ENCODE assay signal across 8 cellular contexts in genomic region chr15:31216210-31216911, GRCh38.
DNase-seq lines count a peak whose midpoint lies in the region; ATAC-seq lines count a peak whose summit lies in the region.

No MANE protein-coding gene starts in this region.

- ATAC-seq in GM19035 (IDR thresholded peaks at IDR 0.05; ENCODE audit: unreplicated experiment) (peak; percentile 34), HG03175 (IDR thresholded peaks at IDR 0.05; ENCODE audit: unreplicated experiment) (peak; percentile 32)

- no peaks in the 10 kb centered on the region for H3K36me3 ChIP-seq in BLaER1 treated with 17β-estradiol and CSF1 and Interleukin-3, amounts not matched to agents 10 nM and 100 nM
- H3K36me3 ChIP-seq in NT2/D1 (ENCODE audit: insufficient read depth, insufficient read length, low read length) = no peaks in the 10 kb centered on the region

- peak overlapping the region; percentile 95 to 100 (median 98) for H3K9ac ChIP-seq in BLaER1 treated with 17β-estradiol and CSF1 and Interleukin-3, amounts not matched to agents 10 nM and 100 nM
- peak overlapping the region; percentile 64 for H3K9ac ChIP-seq in NT2/D1 (ENCODE audit: insufficient read length, low read depth)

- DNase-seq in NT2/D1 (ENCODE audit: low read depth, low spot score) (peak; percentile 15), globus pallidus (ENCODE audit: low spot score) (peak; percentile 54), occipital lobe (lab: John Stamatoyannopoulos, UW) (peak; percentile 18), cerebellar nuclear complex (lab: John Stamatoyannopoulos, UW) (no peak)
- DNase-seq in activated effector memory CD4-positive, alpha-beta T cell treated with Interleukin-2 at 50 U/mL for 16 hours = peak; percentile 58

- peak overlapping the region; percentile 4 to 70 (median 62); a peak in 18 of 20 replicates for H3K4me3 ChIP-seq in BLaER1 treated with 17β-estradiol and CSF1 and Interleukin-3, amounts not matched to agents 10 nM and 100 nM
- peak overlapping the region; percentile 37 for H3K4me3 ChIP-seq in NT2/D1 (ENCODE audit: insufficient read length, low read depth)

- no peaks in the 10 kb centered on the region for H3K27me3 ChIP-seq in BLaER1 treated with 17β-estradiol and CSF1 and Interleukin-3, amounts not matched to agents 10 nM and 100 nM
- peaks cover 3% of the 10 kb centered on the region for H3K27me3 ChIP-seq in NT2/D1 (ENCODE audit: insufficient read depth, insufficient read length)

- H3K4me1 ChIP-seq in BLaER1 treated with 17β-estradiol and CSF1 and Interleukin-3, amounts not matched to agents 10 nM and 100 nM = peaks cover 50 to 90% (median 78%) of the 10 kb centered on the region in 10 experiments
- peaks cover 4% of the 10 kb centered on the region for H3K4me1 ChIP-seq in NT2/D1 (ENCODE audit: insufficient read depth, insufficient read length)

- H3K4me2 ChIP-seq in BLaER1 treated with 17β-estradiol and CSF1 and Interleukin-3, amounts not matched to agents 10 nM and 100 nM = peak overlapping the region; percentile 78 to 99 (median 94)

- H3K27ac ChIP-seq in BLaER1 treated with 17β-estradiol and CSF1 and Interleukin-3, amounts not matched to agents 10 nM and 100 nM = peak overlapping the region; percentile 96 to 100 (median 100)

- no peaks in the 10 kb centered on the region for H4K20me1 ChIP-seq in BLaER1 treated with 17β-estradiol and CSF1 and Interleukin-3, amounts not matched to agents 10 nM and 100 nM

- H3K9me3 ChIP-seq in BLaER1 treated with 17β-estradiol and CSF1 and Interleukin-3, amounts not matched to agents 10 nM and 100 nM (replicated peaks in 1 of 11) = peaks cover 0 to 4% (median 2%) of the 10 kb centered on the region in 11 experiments; a peak in 14 of 22 replicates
- H3K9me3 ChIP-seq in NT2/D1 (ENCODE audit: insufficient read depth, low read length) = peaks cover 1% of the 10 kb centered on the region

Comparison
In these comparisons a context has a peak if more than half of its experiments do, and no peak if none do; other contexts are left out.
1. DNase-seq: peak in NT2/D1 (single experiment), activated effector memory CD4-positive, alpha-beta T cell treated with Interleukin-2 at 50 U/mL for 16 hours (single experiment), globus pallidus (single experiment) and occipital lobe (single experiment); none in cerebellar nuclear complex (0 of 2).